In the genomic region with DNA sequence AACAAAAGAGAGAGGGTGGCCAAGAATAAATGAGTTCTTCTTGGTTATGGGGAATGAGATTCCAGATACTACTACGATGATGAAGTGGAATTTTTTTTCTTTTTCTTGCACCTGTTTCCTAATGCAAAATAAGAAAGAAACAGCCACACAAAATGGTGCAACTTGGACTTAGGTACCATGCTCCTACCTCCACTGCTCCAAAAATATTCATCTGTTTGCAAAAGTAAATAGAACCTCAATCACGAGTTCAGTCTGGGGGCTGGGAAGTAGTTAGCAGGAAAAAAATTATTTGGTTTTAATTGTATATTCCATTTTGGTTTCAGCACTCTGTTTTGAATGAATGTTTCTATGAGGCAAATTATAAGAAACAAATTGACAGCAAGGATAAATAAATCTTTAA, we compare ENCODE assay signal across 2 cellular contexts.
TF ChIP-seq lines count a peak whose summit lies in the region.

No MANE protein-coding gene starts in this region.

TF ChIP-seq in A549, 52 proteins besides CTCF, POLR2A, EP300 and RAD21 (continued from another document):
- TF ChIP-seq, protein P1, sequence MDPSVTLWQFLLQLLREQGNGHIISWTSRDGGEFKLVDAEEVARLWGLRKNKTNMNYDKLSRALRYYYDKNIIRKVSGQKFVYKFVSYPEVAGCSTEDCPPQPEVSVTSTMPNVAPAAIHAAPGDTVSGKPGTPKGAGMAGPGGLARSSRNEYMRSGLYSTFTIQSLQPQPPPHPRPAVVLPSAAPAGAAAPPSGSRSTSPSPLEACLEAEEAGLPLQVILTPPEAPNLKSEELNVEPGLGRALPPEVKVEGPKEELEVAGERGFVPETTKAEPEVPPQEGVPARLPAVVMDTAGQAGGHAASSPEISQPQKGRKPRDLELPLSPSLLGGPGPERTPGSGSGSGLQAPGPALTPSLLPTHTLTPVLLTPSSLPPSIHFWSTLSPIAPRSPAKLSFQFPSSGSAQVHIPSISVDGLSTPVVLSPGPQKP (IDR thresholded peaks at IDR 0.05; ENCODE audit: low read depth, low read length) = no peak
- TF ChIP-seq RARB (CRISPR knock-in tag; IDR thresholded peaks at IDR 0.05) (no peak), ZC3H11A (IDR thresholded peaks at IDR 0.05) (no peak), HOXB13 (CRISPR knock-in tag; IDR thresholded peaks at IDR 0.05; ENCODE audit: low read depth) (no peak), FOXS1 (CRISPR knock-in tag; IDR thresholded peaks at IDR 0.05) (no peak)
- TF ChIP-seq, protein P2, sequence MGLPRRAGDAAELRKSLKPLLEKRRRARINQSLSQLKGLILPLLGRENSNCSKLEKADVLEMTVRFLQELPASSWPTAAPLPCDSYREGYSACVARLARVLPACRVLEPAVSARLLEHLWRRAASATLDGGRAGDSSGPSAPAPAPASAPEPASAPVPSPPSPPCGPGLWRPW (IDR thresholded peaks at IDR 0.05) = no peak

TF ChIP-seq in HepG2, 621 proteins besides CTCF, POLR2A, EP300 and RAD21 (continued from another document and continues in another):
- TF ChIP-seq, protein P3, sequence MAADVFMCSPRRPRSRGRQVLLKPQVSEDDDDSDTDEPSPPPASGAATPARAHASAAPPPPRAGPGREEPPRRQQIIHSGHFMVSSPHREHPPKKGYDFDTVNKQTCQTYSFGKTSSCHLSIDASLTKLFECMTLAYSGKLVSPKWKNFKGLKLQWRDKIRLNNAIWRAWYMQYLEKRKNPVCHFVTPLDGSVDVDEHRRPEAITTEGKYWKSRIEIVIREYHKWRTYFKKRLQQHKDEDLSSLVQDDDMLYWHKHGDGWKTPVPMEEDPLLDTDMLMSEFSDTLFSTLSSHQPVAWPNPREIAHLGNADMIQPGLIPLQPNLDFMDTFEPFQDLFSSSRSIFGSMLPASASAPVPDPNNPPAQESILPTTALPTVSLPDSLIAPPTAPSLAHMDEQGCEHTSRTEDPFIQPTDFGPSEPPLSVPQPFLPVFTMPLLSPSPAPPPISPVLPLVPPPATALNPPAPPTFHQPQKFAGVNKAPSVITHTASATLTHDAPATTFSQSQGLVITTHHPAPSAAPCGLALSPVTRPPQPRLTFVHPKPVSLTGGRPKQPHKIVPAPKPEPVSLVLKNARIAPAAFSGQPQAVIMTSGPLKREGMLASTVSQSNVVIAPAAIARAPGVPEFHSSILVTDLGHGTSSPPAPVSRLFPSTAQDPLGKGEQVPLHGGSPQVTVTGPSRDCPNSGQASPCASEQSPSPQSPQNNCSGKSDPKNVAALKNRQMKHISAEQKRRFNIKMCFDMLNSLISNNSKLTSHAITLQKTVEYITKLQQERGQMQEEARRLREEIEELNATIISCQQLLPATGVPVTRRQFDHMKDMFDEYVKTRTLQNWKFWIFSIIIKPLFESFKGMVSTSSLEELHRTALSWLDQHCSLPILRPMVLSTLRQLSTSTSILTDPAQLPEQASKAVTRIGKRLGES (CRISPR knock-in tag; IDR thresholded peaks at IDR 0.05; ENCODE audit: borderline replicate concordance) = no peak
- no peak for TF ChIP-seq HNRNPH1 (optimal IDR thresholded peaks at IDR 0.05; ENCODE audit: low read depth, low read length)
- no peak for TF ChIP-seq ZKSCAN8 (CRISPR knock-in tag; IDR thresholded peaks at IDR 0.05; ENCODE audit: borderline replicate concordance)
- 0 out of 2 replicates have a peak, but pooled peaks have one; percentile 11 for TF ChIP-seq ELF3 (CRISPR knock-in tag; IDR thresholded peaks at IDR 0.05)
- TF ChIP-seq ZNF3 (CRISPR knock-in tag; IDR thresholded peaks at IDR 0.05) = no peak
- TF ChIP-seq MLLT10 (CRISPR knock-in tag; IDR thresholded peaks at IDR 0.05) = no peak
- no peak for TF ChIP-seq GATAD1 (CRISPR knock-in tag; IDR thresholded peaks at IDR 0.05)
- no peak for TF ChIP-seq FOXK1 (CRISPR knock-in tag; IDR thresholded peaks at IDR 0.05; ENCODE audit: borderline replicate concordance, low read depth)
- TF ChIP-seq SNRNP70 (IDR thresholded peaks at IDR 0.05; ENCODE audit: low read depth, low read length) = no peak
- TF ChIP-seq, protein P4, sequence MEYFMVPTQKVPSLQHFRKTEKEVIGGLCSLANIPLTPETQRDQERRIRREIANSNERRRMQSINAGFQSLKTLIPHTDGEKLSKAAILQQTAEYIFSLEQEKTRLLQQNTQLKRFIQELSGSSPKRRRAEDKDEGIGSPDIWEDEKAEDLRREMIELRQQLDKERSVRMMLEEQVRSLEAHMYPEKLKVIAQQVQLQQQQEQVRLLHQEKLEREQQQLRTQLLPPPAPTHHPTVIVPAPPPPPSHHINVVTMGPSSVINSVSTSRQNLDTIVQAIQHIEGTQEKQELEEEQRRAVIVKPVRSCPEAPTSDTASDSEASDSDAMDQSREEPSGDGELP (IDR thresholded peaks at IDR 0.05; ENCODE audit: borderline replicate concordance, low read depth) = no peak
- TF ChIP-seq MED8 (CRISPR knock-in tag; IDR thresholded peaks at IDR 0.05; ENCODE audit: insufficient replicate concordance) = no peak
- TF ChIP-seq SMARCC2 (IDR thresholded peaks at IDR 0.05) = no peak
- no peak for TF ChIP-seq CAMTA2 (CRISPR knock-in tag; IDR thresholded peaks at IDR 0.05; ENCODE audit: borderline replicate concordance)
- TF ChIP-seq CC2D1A (CRISPR knock-in tag; IDR thresholded peaks at IDR 0.05) = no peak
- TF ChIP-seq ZNF121 (CRISPR knock-in tag; IDR thresholded peaks at IDR 0.05) = no peak
- no peak for TF ChIP-seq ZFAT (CRISPR knock-in tag; conservative IDR thresholded peaks at IDR 0.05)
- TF ChIP-seq ZMYM4 (CRISPR knock-in tag; IDR thresholded peaks at IDR 0.05) = peak; percentile 51; the same call in 1 of the 2 replicates
- TF ChIP-seq, protein P5, sequence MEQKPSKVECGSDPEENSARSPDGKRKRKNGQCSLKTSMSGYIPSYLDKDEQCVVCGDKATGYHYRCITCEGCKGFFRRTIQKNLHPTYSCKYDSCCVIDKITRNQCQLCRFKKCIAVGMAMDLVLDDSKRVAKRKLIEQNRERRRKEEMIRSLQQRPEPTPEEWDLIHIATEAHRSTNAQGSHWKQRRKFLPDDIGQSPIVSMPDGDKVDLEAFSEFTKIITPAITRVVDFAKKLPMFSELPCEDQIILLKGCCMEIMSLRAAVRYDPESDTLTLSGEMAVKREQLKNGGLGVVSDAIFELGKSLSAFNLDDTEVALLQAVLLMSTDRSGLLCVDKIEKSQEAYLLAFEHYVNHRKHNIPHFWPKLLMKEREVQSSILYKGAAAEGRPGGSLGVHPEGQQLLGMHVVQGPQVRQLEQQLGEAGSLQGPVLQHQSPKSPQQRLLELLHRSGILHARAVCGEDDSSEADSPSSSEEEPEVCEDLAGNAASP (CRISPR knock-in tag; IDR thresholded peaks at IDR 0.05; ENCODE audit: borderline replicate concordance) = 0 out of 2 replicates have a peak, but pooled peaks have one; percentile 32
- TF ChIP-seq, protein P6, sequence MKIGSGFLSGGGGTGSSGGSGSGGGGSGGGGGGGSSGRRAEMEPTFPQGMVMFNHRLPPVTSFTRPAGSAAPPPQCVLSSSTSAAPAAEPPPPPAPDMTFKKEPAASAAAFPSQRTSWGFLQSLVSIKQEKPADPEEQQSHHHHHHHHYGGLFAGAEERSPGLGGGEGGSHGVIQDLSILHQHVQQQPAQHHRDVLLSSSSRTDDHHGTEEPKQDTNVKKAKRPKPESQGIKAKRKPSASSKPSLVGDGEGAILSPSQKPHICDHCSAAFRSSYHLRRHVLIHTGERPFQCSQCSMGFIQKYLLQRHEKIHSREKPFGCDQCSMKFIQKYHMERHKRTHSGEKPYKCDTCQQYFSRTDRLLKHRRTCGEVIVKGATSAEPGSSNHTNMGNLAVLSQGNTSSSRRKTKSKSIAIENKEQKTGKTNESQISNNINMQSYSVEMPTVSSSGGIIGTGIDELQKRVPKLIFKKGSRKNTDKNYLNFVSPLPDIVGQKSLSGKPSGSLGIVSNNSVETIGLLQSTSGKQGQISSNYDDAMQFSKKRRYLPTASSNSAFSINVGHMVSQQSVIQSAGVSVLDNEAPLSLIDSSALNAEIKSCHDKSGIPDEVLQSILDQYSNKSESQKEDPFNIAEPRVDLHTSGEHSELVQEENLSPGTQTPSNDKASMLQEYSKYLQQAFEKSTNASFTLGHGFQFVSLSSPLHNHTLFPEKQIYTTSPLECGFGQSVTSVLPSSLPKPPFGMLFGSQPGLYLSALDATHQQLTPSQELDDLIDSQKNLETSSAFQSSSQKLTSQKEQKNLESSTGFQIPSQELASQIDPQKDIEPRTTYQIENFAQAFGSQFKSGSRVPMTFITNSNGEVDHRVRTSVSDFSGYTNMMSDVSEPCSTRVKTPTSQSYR (CRISPR knock-in tag; IDR thresholded peaks at IDR 0.05; ENCODE audit: borderline replicate concordance) = peak; percentile 53; the same call in 1 of the 2 replicates
- no peak for TF ChIP-seq FIP1L1 (IDR thresholded peaks at IDR 0.05; ENCODE audit: borderline replicate concordance, insufficient read depth, low read depth, low read length)
- no peak for TF ChIP-seq KLF15 (CRISPR knock-in tag; IDR thresholded peaks at IDR 0.05; ENCODE audit: borderline replicate concordance)
- TF ChIP-seq MAFF (IDR thresholded peaks at IDR 0.05; ENCODE audit: low read depth, low read length) = no peak
- TF ChIP-seq TBL1XR1 (IDR thresholded peaks at IDR 0.05; ENCODE audit: borderline replicate concordance, low read length, partially characterized antibody) = no peak
- no peak for TF ChIP-seq PHF8 (CRISPR knock-in tag; IDR thresholded peaks at IDR 0.05)
- TF ChIP-seq ZNF563 (CRISPR knock-in tag; IDR thresholded peaks at IDR 0.05) = no peak
- no peak for TF ChIP-seq SMAD1 (CRISPR knock-in tag; IDR thresholded peaks at IDR 0.05; ENCODE audit: borderline replicate concordance, low read depth)
- TF ChIP-seq ZNF7 (CRISPR knock-in tag; IDR thresholded peaks at IDR 0.05) = no peak
- TF ChIP-seq, protein P7, sequence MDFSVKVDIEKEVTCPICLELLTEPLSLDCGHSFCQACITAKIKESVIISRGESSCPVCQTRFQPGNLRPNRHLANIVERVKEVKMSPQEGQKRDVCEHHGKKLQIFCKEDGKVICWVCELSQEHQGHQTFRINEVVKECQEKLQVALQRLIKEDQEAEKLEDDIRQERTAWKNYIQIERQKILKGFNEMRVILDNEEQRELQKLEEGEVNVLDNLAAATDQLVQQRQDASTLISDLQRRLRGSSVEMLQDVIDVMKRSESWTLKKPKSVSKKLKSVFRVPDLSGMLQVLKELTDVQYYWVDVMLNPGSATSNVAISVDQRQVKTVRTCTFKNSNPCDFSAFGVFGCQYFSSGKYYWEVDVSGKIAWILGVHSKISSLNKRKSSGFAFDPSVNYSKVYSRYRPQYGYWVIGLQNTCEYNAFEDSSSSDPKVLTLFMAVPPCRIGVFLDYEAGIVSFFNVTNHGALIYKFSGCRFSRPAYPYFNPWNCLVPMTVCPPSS (IDR thresholded peaks at IDR 0.05) = no peak
- TF ChIP-seq, protein P8, sequence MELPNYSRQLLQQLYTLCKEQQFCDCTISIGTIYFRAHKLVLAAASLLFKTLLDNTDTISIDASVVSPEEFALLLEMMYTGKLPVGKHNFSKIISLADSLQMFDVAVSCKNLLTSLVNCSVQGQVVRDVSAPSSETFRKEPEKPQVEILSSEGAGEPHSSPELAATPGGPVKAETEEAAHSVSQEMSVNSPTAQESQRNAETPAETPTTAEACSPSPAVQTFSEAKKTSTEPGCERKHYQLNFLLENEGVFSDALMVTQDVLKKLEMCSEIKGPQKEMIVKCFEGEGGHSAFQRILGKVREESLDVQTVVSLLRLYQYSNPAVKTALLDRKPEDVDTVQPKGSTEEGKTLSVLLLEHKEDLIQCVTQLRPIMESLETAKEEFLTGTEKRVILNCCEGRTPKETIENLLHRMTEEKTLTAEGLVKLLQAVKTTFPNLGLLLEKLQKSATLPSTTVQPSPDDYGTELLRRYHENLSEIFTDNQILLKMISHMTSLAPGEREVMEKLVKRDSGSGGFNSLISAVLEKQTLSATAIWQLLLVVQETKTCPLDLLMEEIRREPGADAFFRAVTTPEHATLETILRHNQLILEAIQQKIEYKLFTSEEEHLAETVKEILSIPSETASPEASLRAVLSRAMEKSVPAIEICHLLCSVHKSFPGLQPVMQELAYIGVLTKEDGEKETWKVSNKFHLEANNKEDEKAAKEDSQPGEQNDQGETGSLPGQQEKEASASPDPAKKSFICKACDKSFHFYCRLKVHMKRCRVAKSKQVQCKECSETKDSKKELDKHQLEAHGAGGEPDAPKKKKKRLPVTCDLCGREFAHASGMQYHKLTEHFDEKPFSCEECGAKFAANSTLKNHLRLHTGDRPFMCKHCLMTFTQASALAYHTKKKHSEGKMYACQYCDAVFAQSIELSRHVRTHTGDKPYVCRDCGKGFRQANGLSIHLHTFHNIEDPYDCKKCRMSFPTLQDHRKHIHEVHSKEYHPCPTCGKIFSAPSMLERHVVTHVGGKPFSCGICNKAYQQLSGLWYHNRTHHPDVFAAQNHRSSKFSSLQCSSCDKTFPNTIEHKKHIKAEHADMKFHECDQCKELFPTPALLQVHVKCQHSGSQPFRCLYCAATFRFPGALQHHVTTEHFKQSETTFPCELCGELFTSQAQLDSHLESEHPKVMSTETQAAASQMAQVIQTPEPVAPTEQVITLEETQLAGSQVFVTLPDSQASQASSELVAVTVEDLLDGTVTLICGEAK (IDR thresholded peaks at IDR 0.05) = no peak
- TF ChIP-seq, protein P8 (CRISPR knock-in tag; IDR thresholded peaks at IDR 0.05) = no peak
- TF ChIP-seq, protein P9, sequence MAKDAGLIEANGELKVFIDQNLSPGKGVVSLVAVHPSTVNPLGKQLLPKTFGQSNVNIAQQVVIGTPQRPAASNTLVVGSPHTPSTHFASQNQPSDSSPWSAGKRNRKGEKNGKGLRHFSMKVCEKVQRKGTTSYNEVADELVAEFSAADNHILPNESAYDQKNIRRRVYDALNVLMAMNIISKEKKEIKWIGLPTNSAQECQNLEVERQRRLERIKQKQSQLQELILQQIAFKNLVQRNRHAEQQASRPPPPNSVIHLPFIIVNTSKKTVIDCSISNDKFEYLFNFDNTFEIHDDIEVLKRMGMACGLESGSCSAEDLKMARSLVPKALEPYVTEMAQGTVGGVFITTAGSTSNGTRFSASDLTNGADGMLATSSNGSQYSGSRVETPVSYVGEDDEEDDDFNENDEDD (CRISPR knock-in tag; IDR thresholded peaks at IDR 0.05; ENCODE audit: borderline replicate concordance) = no peak
- no peak for TF ChIP-seq NFKBIZ (CRISPR knock-in tag; IDR thresholded peaks at IDR 0.05)
- no peak for TF ChIP-seq ZNF850 (CRISPR knock-in tag; conservative IDR thresholded peaks at IDR 0.05)
- no peak for TF ChIP-seq ZNF431 (CRISPR knock-in tag; IDR thresholded peaks at IDR 0.05; ENCODE audit: borderline replicate concordance, low read depth)
